20 cellular contexts compared by ENCODE assay signal in the genomic region with DNA sequence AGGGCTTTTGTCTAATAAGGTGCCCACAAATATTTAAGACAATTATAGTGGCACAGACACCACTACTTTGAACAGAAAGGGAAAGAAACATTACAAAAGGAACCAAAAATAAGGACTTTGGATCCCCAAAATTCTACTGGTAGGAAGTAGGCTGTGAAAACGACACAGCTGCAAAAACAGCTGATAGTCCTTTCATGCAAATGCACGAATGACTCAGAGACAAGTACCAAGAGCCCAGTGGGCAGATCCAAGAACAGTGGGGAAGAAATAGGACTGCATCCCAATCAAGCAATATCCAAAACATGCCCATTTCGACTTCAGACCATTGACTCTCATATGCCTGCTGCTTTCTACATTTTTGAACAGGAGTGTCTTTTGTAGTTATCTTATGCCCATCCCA.
DNase-seq lines count a peak whose midpoint lies in the region; ATAC-seq and TF ChIP-seq lines count a peak whose summit lies in the region.
"Had no signal": no experiment of that assay in that cellular context is flagged by ENCODE, and none has a peak within 500 bp of the region (broad histone marks: within the 10 kb centered on the region; RNA-seq: fewer than 3 reads in every experiment).

No MANE protein-coding gene starts in this region.

- H3K4me2 ChIP-seq in OCI-LY3 (ENCODE audit: low read length) = peak overlapping the region; percentile 15
- peak overlapping the region; percentile 32 for H3K4me2 ChIP-seq in skeletal muscle satellite cell (ENCODE audit: low read length)

- no peak overlapping the region for H3K4me3 ChIP-seq in heart right ventricle
- H3K4me3 ChIP-seq in OCI-LY3 (ENCODE audit: low read length) = no peak overlapping the region
- H3K4me3 ChIP-seq in skeletal muscle satellite cell (ENCODE audit: low read length) = no peak overlapping the region
- H3K4me3 ChIP-seq: vagina had no signal

- 58 to 61% methylated on average over 3 of the region's 3 CpGs for WGBS in heart right ventricle, 2 donors

- no peaks in the 10 kb centered on the region for H3K27me3 ChIP-seq in heart right ventricle
- H3K27me3 ChIP-seq in OCI-LY3 (ENCODE audit: low read depth, low read length) = no peaks in the 10 kb centered on the region
- H3K27me3 ChIP-seq in foreskin keratinocyte = no peaks in the 10 kb centered on the region
- no peaks in the 10 kb centered on the region for H3K27me3 ChIP-seq in skeletal muscle satellite cell (ENCODE audit: control insufficient read depth, insufficient read depth, low read length)
- H3K27me3 ChIP-seq: vagina had no signal

- H2AFZ ChIP-seq in OCI-LY3 (ENCODE audit: low read depth, low read length) = no peak overlapping the region

- DNase-seq in left ventricle myocardium superior (no peak), heart right ventricle (no peak), foreskin keratinocyte (no peak), AG08396 (ENCODE audit: low spot score) (no peak)
- DNase-seq in stimulated activated CD4-positive, alpha-beta T cell treated with anti-CD3 and anti-CD28 coated beads, Interleukin-4, amount 100 ng/mL, for 4 hours = no peak
- DNase-seq: ACHN; activated CD4-positive, alpha-beta T cell treated with anti-CD3 and anti-CD28 coated beads for 48 hours; activated naive CD4-positive, alpha-beta T cell; activated T-cell treated with anti-CD3 and anti-CD28 coated beads, Interleukin-2, amount 50 U/mL, for 4 hours; glutamatergic neuron; naive B cell; NCI-H1436 treated with DMSO at 0.1 percent for 48 hours; NCI-H510A treated with DMSO at 0.1 percent for 48 hours; retina; T-helper 17 cell had no signal

- H3K27ac ChIP-seq in heart right ventricle = peak overlapping the region in 2 of 10 donors; percentile 39 to 75
- H3K27ac ChIP-seq in OCI-LY3 (ENCODE audit: low read length) = no peak overlapping the region
- no peak overlapping the region for H3K27ac ChIP-seq in foreskin keratinocyte
- H3K27ac ChIP-seq: C4-2B, vagina had no signal

- H3K9ac ChIP-seq in OCI-LY3 (ENCODE audit: low read length) (no peak overlapping the region), skeletal muscle satellite cell (ENCODE audit: low read depth, low read length) (no peak overlapping the region)

- peaks cover 0 to 30% (median 7%) of the 10 kb centered on the region in 9 donors for H3K4me1 ChIP-seq in heart right ventricle
- peaks cover 18% of the 10 kb centered on the region for H3K4me1 ChIP-seq in OCI-LY3 (ENCODE audit: low read length)
- H3K4me1 ChIP-seq in foreskin keratinocyte = no peaks in the 10 kb centered on the region
- peaks cover 6% of the 10 kb centered on the region for H3K4me1 ChIP-seq in skeletal muscle satellite cell (ENCODE audit: control insufficient read depth, insufficient read depth, low read length)

- H3K36me3 ChIP-seq in heart right ventricle = no peaks in the 10 kb centered on the region
- no peaks in the 10 kb centered on the region for H3K36me3 ChIP-seq in OCI-LY3 (replicated peaks; ENCODE audit: low read depth, low read length)
- H3K36me3 ChIP-seq in skeletal muscle satellite cell (ENCODE audit: insufficient read depth, low read length) = no peaks in the 10 kb centered on the region
- H3K36me3 ChIP-seq: vagina had no signal

- ATAC-seq in left ventricle myocardium superior (peak; percentile 29), heart right ventricle (no peak), foreskin keratinocyte (peak; percentile 35), GM21723 (IDR thresholded peaks at IDR 0.05; ENCODE audit: unreplicated experiment) (no peak)
- ATAC-seq: activated T-cell treated with anti-CD3 and anti-CD28 coated beads, Interleukin-2, amount 50 U/mL, for 4 hours; T-helper 17 cell had no signal

- TF ChIP-seq CTCF in heart right ventricle (IDR thresholded peaks at IDR 0.05) (no peak), OCI-LY3 (IDR thresholded peaks at IDR 0.05; ENCODE audit: low read depth, low read length) (no peak), foreskin keratinocyte (conservative IDR thresholded peaks at IDR 0.05) (no peak)

- intact Hi-C loops in left ventricle myocardium superior (cut with micrococcal nuclease) (no loop called here), heart right ventricle (cut with DNase I) (no loop called here)

- H4K20me1 ChIP-seq in OCI-LY3 (ENCODE audit: insufficient read depth, low read length) = no peaks in the 10 kb centered on the region

- H3K9me3 ChIP-seq in heart right ventricle (no peaks in the 10 kb centered on the region), OCI-LY3 (ENCODE audit: insufficient read depth, low read length) (no peaks in the 10 kb centered on the region), skeletal muscle satellite cell (replicated peaks; ENCODE audit: low read length) (no peaks in the 10 kb centered on the region)
- H3K9me3 ChIP-seq: vagina had no signal

- no peaks in the 10 kb centered on the region for H3K79me2 ChIP-seq in OCI-LY3 (ENCODE audit: low read length)

Comparison
In these comparisons a context has a peak if more than half of its experiments do, and no peak if none do; other contexts are left out.
1. ATAC-seq: peak in left ventricle myocardium superior (single experiment) and foreskin keratinocyte (single experiment); none in heart right ventricle (0 of 8) and GM21723 (single experiment).